Comparison of ENCODE assay signal across 20 cellular contexts in genomic region chr19:7900401-7900870, GRCh38. TPM values are rescaled to one million over a fixed set of nuclear protein-coding genes. Genes with fewer than 3 reads are reported as not detected.
DNase-seq lines count a peak whose midpoint lies in the region; ATAC-seq, FAIRE-seq and TF ChIP-seq lines count a peak whose summit lies in the region.
"Had no signal": no experiment of that assay in that cellular context is flagged by ENCODE, and none has a peak within 500 bp of the region (broad histone marks: within the 10 kb centered on the region; RNA-seq: fewer than 3 reads in every experiment).

No MANE protein-coding gene starts in this region.

- no peak for TF ChIP-seq RAD21 in HepG2 (CRISPR knock-in tag; IDR thresholded peaks at IDR 0.05)

- H2BK120ac ChIP-seq in neuronal stem cell (ENCODE audit: low read depth, low read length), result peak overlapping the region; percentile 17

- peaks cover 50% of the 10 kb centered on the region for H3K4me1 ChIP-seq in HepG2 (ENCODE audit: insufficient read depth, low read length)
- H3K4me1 ChIP-seq in right lobe of liver, result peaks cover 0 to 31% (median 11%) of the 10 kb centered on the region in 4 donors
- peaks cover 7 to 36% of the 10 kb centered on the region in 2 donors for H3K4me1 ChIP-seq in esophagus (ENCODE audit: control insufficient read depth in 2 of 2, insufficient read depth in 2 of 2, low read length in 1 of 2)
- H3K4me1 ChIP-seq in neuronal stem cell (ENCODE audit: control insufficient read depth in 2 of 2, insufficient read depth in 1 of 2, low read depth in 1 of 2, low read length in 2 of 2), result peaks cover 13% of the 10 kb centered on the region in 2 donors
- H3K4me1 ChIP-seq in upper lobe of right lung, result peaks cover 18% of the 10 kb centered on the region
- H3K4me1 ChIP-seq: SJCRH30 had no signal

- peak overlapping the region; percentile 39 for H2BK5ac ChIP-seq in neuronal stem cell (ENCODE audit: low read length)

- H3K9me3 ChIP-seq in HepG2 (ENCODE audit: low read length), result no peaks in the 10 kb centered on the region
- no peaks in the 10 kb centered on the region for H3K9me3 ChIP-seq in right lobe of liver
- H3K9me3 ChIP-seq in esophagus (ENCODE audit: control insufficient read depth in 2 of 2, insufficient read depth in 1 of 2, low read depth in 1 of 2, low read length in 1 of 2), result peaks cover 0 to 1% of the 10 kb centered on the region in 2 donors
- no peaks in the 10 kb centered on the region for H3K9me3 ChIP-seq in neuronal stem cell (replicated peaks in 1 of 2; ENCODE audit: control insufficient read depth in 2 of 2, insufficient read depth in 1 of 2, low read depth in 1 of 2, low read length in 2 of 2)
- H3K9me3 ChIP-seq in upper lobe of right lung, result no peaks in the 10 kb centered on the region
- no peaks in the 10 kb centered on the region for H3K9me3 ChIP-seq in T-helper 17 cell (ENCODE audit: control insufficient read depth, low read length, poor library complexity, severe bottlenecking)
- H3K9me3 ChIP-seq: A549, Caco-2, SJCRH30 had no signal

- H3K4me1 Mint-ChIP-seq in T-helper 17 cell, result peaks cover 14% of the 10 kb centered on the region

- peak overlapping the region; percentile 63 for H2AK5ac ChIP-seq in neuronal stem cell (ENCODE audit: low read depth, low read length)

- H4K20me1 ChIP-seq in HepG2 (ENCODE audit: insufficient read depth, low read length), result peaks cover 9% of the 10 kb centered on the region; the same call in 1 of the 2 replicates

- no TSS peak for BruUV-seq in HepG2 (replicated peaks; lab: Mats Ljungman, UMichigan)

- H3K36me3 ChIP-seq in HepG2 (replicated peaks in 1 of 2; ENCODE audit: control insufficient read depth in 1 of 2, insufficient read depth in 2 of 2, low read length in 2 of 2) (peaks cover 9 to 16% of the 10 kb centered on the region in 2 experiments; a peak in 2 of 5 replicates), right lobe of liver (no peaks in the 10 kb centered on the region), esophagus (ENCODE audit: control insufficient read depth in 2 of 2, insufficient read depth in 2 of 2, low read length in 1 of 2) (peaks cover 0 to 3% of the 10 kb centered on the region in 2 donors), neuronal stem cell (replicated peaks in 1 of 2; ENCODE audit: control insufficient read depth in 2 of 2, insufficient read depth in 2 of 2, low read length in 2 of 2) (peaks cover 0 to 3% of the 10 kb centered on the region in 2 donors), upper lobe of right lung (no peaks in the 10 kb centered on the region), brain microvascular endothelial cell (replicated peaks) (peaks cover 13% of the 10 kb centered on the region)
- H3K36me3 ChIP-seq: SJCRH30 had no signal

- H3K23ac ChIP-seq in neuronal stem cell (ENCODE audit: low read depth, low read length, poor library complexity), result no peak overlapping the region

- no peaks in the 10 kb centered on the region; a peak in 1 of 5 replicates for H3K27me3 ChIP-seq in HepG2 (ENCODE audit: control insufficient read depth in 1 of 2, insufficient read depth in 2 of 2, low read length in 2 of 2)
- H3K27me3 ChIP-seq in right lobe of liver, result no peaks in the 10 kb centered on the region
- H3K27me3 ChIP-seq in esophagus (ENCODE audit: control insufficient read depth in 1 of 2, insufficient read depth in 2 of 2, low read length in 2 of 2), result no peaks in the 10 kb centered on the region
- peaks cover 0 to 4% (median 0%) of the 10 kb centered on the region in 3 experiments for H3K27me3 ChIP-seq in neuronal stem cell (ENCODE audit: control insufficient read depth in 3 of 3, insufficient read depth in 3 of 3, low read depth in 1 of 3, low read length in 3 of 3)
- H3K27me3 ChIP-seq in upper lobe of right lung, result no peaks in the 10 kb centered on the region
- no peaks in the 10 kb centered on the region for H3K27me3 ChIP-seq in brain microvascular endothelial cell (replicated peaks)
- H3K27me3 ChIP-seq: SJCRH30 had no signal

- H3K4me2 ChIP-seq in HepG2 (ENCODE audit: low read depth, low read length), result no peak overlapping the region
- no peak overlapping the region for H3K4me2 ChIP-seq in neuronal stem cell (ENCODE audit: insufficient read depth, low read length, poor library complexity, severe bottlenecking)
- H3K4me2 ChIP-seq: A549, GM23338 had no signal

- H2BK15ac ChIP-seq in neuronal stem cell (ENCODE audit: low read length), result peak overlapping the region; percentile 75

- peaks cover 20% of the 10 kb centered on the region for H3K79me2 ChIP-seq in HepG2 (ENCODE audit: insufficient read depth, low read length)

- no peak overlapping the region for H3K9ac ChIP-seq in HepG2 (ENCODE audit: insufficient read depth, low read depth, low read length)
- H3K9ac ChIP-seq in neuronal stem cell (ENCODE audit: low read depth, low read length, poor library complexity), result no peak overlapping the region

- POLR2A ChIA-PET in HepG2 (lab: Yijun Ruan, JAX), result interaction anchor here (4.7 to 4.9 kb wide), 3 partner anchors 11 to 31 kb away, joined by 52 to 83 read pairs (median 75); partner anchors contain the start of genes LRRC8E and SNAPC2

- no peak overlapping the region for H3K27ac ChIP-seq in HepG2 (ENCODE audit: extremely low read length, insufficient read depth, low read length)
- no peak overlapping the region for H3K27ac ChIP-seq in right lobe of liver
- peak overlapping the region; percentile 50 to 90 for H3K27ac ChIP-seq in esophagus (ENCODE audit: low read depth in 2 of 2, low read length in 1 of 2)
- H3K27ac ChIP-seq in neuronal stem cell (replicated peaks; ENCODE audit: low read length), result no peak overlapping the region
- H3K27ac ChIP-seq in upper lobe of right lung, result no peak overlapping the region
- H3K27ac ChIP-seq in brain microvascular endothelial cell, result no peak overlapping the region
- H3K27ac ChIP-seq: A549, SJCRH30 had no signal

- TF ChIP-seq POLR2A in HepG2 (IDR thresholded peaks at IDR 0.05; ENCODE audit: insufficient read depth in 1 of 2, low read depth in 2 of 2, low read length in 2 of 2) (no peak), right lobe of liver (IDR thresholded peaks at IDR 0.05) (no peak)

- intact Hi-C loops in HepG2 (cut with micrococcal nuclease; ENCODE audit: unreplicated experiment), result no loop called here
- intact Hi-C loops in right lobe of liver (cut with DNase I), result loop anchor here in 1 of 2 donors (10.0 kb wide), 1 partner anchor 46 kb away; no protein-coding TSS in a partner anchor
- intact Hi-C loops in upper lobe of right lung (cut with DNase I), result no loop called here

- H2AFZ ChIP-seq in HepG2 (ENCODE audit: low read length), result no peak overlapping the region
- no peak overlapping the region for H2AFZ ChIP-seq in neuronal stem cell (ENCODE audit: low read length)
- H2AFZ ChIP-seq: GM23338 had no signal

- CTCF ChIA-PET in HepG2 (lab: Yijun Ruan, JAX; ENCODE audit: low intra/inter-chr PET ratio, low total read pairs), result no interaction called here

- no peak overlapping the region for H3K27ac Mint-ChIP-seq in T-helper 17 cell
- H3K27ac Mint-ChIP-seq: CD4-positive, alpha-beta T cell; GM23338 had no signal

- peak overlapping the region; percentile 41 for H2BK12ac ChIP-seq in neuronal stem cell (ENCODE audit: low read length)

- 94% methylated on average over 20 of the region's 21 CpGs for WGBS in HepG2 (ENCODE audit: low lambda C conversion rate)
- 100% methylated on average over 2 of the region's 21 CpGs for WGBS in right lobe of liver (ENCODE audit: insufficient coverage, low coverage, low lambda C conversion rate, missing lambda C conversion rate)
- WGBS in esophagus, 2 donors, result 52 to 80% methylated on average over 21 of the region's 21 CpGs
- WGBS in neuronal stem cell (ENCODE audit: extremely low coverage in 2 of 2, insufficient read length in 2 of 2, insufficient replicate concordance in 1 of 2), 2 donors, result no CpG with 5 or more reads among the region's 21 CpGs

- H3K4me3 Mint-ChIP-seq in T-helper 17 cell, result no peak overlapping the region
- H3K4me3 Mint-ChIP-seq: CD4-positive, alpha-beta T cell; GM23338 had no signal

- in situ Hi-C loops in HepG2 (cut with HindIII; ENCODE audit: extremely low pct_ligation_motif_present, low pct_unique_long_range_greater_than_20kb), result no loop called here
- in situ Hi-C loops in brain microvascular endothelial cell (cut with HindIII; ENCODE audit: low pct_ligation_motif_present, low sequenced_read_pairs), result no loop called here

- H3K79me1 ChIP-seq in neuronal stem cell (ENCODE audit: low read depth, low read length), result peaks cover 8% of the 10 kb centered on the region

- no peak overlapping the region for H3K4me3 ChIP-seq in HepG2 (replicated peaks in 1 of 3; ENCODE audit: insufficient read depth in 1 of 3, low read depth in 2 of 3, low read length in 3 of 3)
- no peak overlapping the region for H3K4me3 ChIP-seq in right lobe of liver
- H3K4me3 ChIP-seq in esophagus (ENCODE audit: low read depth in 1 of 2, low read length in 2 of 2), result no peak overlapping the region
- no peak overlapping the region for H3K4me3 ChIP-seq in neuronal stem cell (ENCODE audit: low read length in 2 of 2)
- H3K4me3 ChIP-seq in upper lobe of right lung, result no peak overlapping the region
- no peak overlapping the region for H3K4me3 ChIP-seq in brain microvascular endothelial cell (ENCODE audit: low read depth, low read length)
- H3K4me3 ChIP-seq: A549, GM23338, SJCRH30 had no signal

- H3K36me3 Mint-ChIP-seq in T-helper 17 cell (ENCODE audit: low read depth), result no peaks in the 10 kb centered on the region

- H3K27me3 Mint-ChIP-seq in T-helper 17 cell, result peaks cover 3% of the 10 kb centered on the region

- no peak overlapping the region for H3K4ac ChIP-seq in neuronal stem cell (ENCODE audit: low read length)

- H3K14ac ChIP-seq in neuronal stem cell (ENCODE audit: low read length), result no peak overlapping the region

- TF ChIP-seq CTCF in HepG2 (CRISPR knock-in tag; IDR thresholded peaks at IDR 0.05), result no peak
- TF ChIP-seq CTCF in right lobe of liver (IDR thresholded peaks at IDR 0.05), result no peak
- no peak for TF ChIP-seq CTCF in upper lobe of right lung (IDR thresholded peaks at IDR 0.05)
- TF ChIP-seq CTCF in brain microvascular endothelial cell (IDR thresholded peaks at IDR 0.05; ENCODE audit: low read depth, low read length, missing control alignments), result no peak

- ATAC-seq in HepG2, result no peak
- no peak for ATAC-seq in right lobe of liver
- no peak for ATAC-seq in upper lobe of right lung
- ATAC-seq in T-helper 17 cell, result no peak
- ATAC-seq in GM18858 (IDR thresholded peaks at IDR 0.05; ENCODE audit: unreplicated experiment), result no peak
- ATAC-seq: A549, GM23338 had no signal

- H4K91ac ChIP-seq in neuronal stem cell (ENCODE audit: low read depth, low read length, poor library complexity), result no peak overlapping the region

- DNase-seq in HepG2 (ENCODE audit: low spot score) (no peak), right lobe of liver (no peak), neuronal stem cell (ENCODE audit: low spot score) (no peak), upper lobe of right lung (no peak), brain microvascular endothelial cell (no peak), T-helper 17 cell (no peak)
- DNase-seq: Caco-2; CD4-positive, alpha-beta T cell; MV-4-11; NCI-H1694 treated with DMSO at 0.1 percent for 48 hours; NCI-H2107; NCI-H2227 treated with DMSO at 0.1 percent for 48 hours; NCI-H510A treated with DMSO at 0.1 percent for 48 hours; NCI-H774; SJCRH30 had no signal

- no peak for FAIRE-seq in HepG2 (lab: Jason Lieb, UNC)
- FAIRE-seq: A549, G401.6 had no signal

- peak overlapping the region; percentile 38 for H3K18ac ChIP-seq in neuronal stem cell (ENCODE audit: low read length)

- TF ChIP-seq EP300 in HepG2 (IDR thresholded peaks at IDR 0.05; ENCODE audit: low read depth in 2 of 2, low read length in 2 of 2) (no peak), HepG2 (CRISPR knock-in tag; IDR thresholded peaks at IDR 0.05; ENCODE audit: borderline replicate concordance) (no peak)

- H4K8ac ChIP-seq in neuronal stem cell (ENCODE audit: low read depth, low read length), result no peak overlapping the region

RNA-seq across cellular contexts. Expression of gene MAP2K7, which starts 3.2 kb away (rescaled TPM):
- total RNA-seq in HepG2 (2016; rRNA removed; fragmentation: Illumina TruSeq; extraction: Trizol) (8.7 and 10.8 TPM in 2 replicates), right lobe of liver (10 to 100 TPM in 5 of 6 experiments, 1 to 10 TPM in 1; 9.7 to 22.1 (median 15.6) TPM), upper lobe of right lung (36.4 TPM), T-helper 17 cell (100 to 1,000 TPM; 104 to 107 TPM)
- total RNA-seq in HepG2 (2016; cell fraction: cytosol; rRNA removed; fragmentation: Illumina TruSeq; extraction: Trizol; ENCODE audit: low read depth), result 3.9 and 4.1 TPM in 2 replicates
- total RNA-seq in HepG2 (2016; cell fraction: insoluble cytoplasmic fraction; rRNA removed; fragmentation: Illumina TruSeq; extraction: Trizol), result 7.6 and 11.7 TPM in 2 replicates
- 11.5 and 13.1 TPM in 2 replicates for total RNA-seq in HepG2 (2016; cell fraction: membrane; rRNA removed; fragmentation: Illumina TruSeq; extraction: Trizol)
- 8.3 and 8.5 TPM in 2 replicates for total RNA-seq in HepG2 (2016; cell fraction: nucleus; rRNA removed; fragmentation: Illumina TruSeq; extraction: Trizol)
- polyA plus RNA-seq in HepG2 (2011; rRNA removed) (9.0 and 14.8 TPM in 2 replicates), esophagus (10 to 100 TPM; 12.8 to 35.1 TPM)
- 8.8 and 11.2 TPM in 2 replicates for polyA plus RNA-seq in HepG2 (2011; cell fraction: cytosol; rRNA removed)
- 42.0 and 50.6 TPM in 2 replicates for polyA plus RNA-seq in HepG2 (2011; cell fraction: nucleus; rRNA removed)
- polyA plus RNA-seq in HepG2 (2012), result 17.3 and 19.9 TPM in 2 replicates
- 3.9 and 4.4 TPM in 2 replicates for polyA plus RNA-seq in HepG2 (2016; cell fraction: cytosol; fragmentation: Illumina TruSeq; extraction: Trizol; ENCODE audit: low read depth)
- polyA plus RNA-seq in HepG2 (2016; cell fraction: insoluble cytoplasmic fraction; fragmentation: Illumina TruSeq; extraction: Trizol; ENCODE audit: low read depth), result 10.5 and 15.1 TPM in 2 replicates
- 8.5 and 10.6 TPM in 2 replicates for polyA plus RNA-seq in HepG2 (2016; cell fraction: membrane; fragmentation: Illumina TruSeq; extraction: Trizol; ENCODE audit: low read depth)
- polyA plus RNA-seq in HepG2 (2016; cell fraction: nucleus; fragmentation: Illumina TruSeq; extraction: Trizol; ENCODE audit: insufficient read depth, low read depth), result 25.7 and 31.5 TPM in 2 replicates
- 17.6 and 23.5 TPM in 2 replicates for polyA minus RNA-seq in HepG2 (2011; rRNA and poly(A)+ RNA removed; ENCODE audit: low replicate concordance)
- 10.0 and 13.0 TPM in 2 replicates for polyA minus RNA-seq in HepG2 (2011; cell fraction: cytosol; rRNA and poly(A)+ RNA removed)
- 11.2 and 11.7 TPM in 2 replicates for polyA minus RNA-seq in HepG2 (2011; cell fraction: nucleus; rRNA and poly(A)+ RNA removed)
- polyA plus RNA-seq in neuronal stem cell (2013, experiment 1 of 2), result 32.5 TPM
- polyA plus RNA-seq in neuronal stem cell (2013, experiment 2 of 2), result 32.3 TPM

RNA-seq across cellular contexts. Expression of gene LRRC8E, which starts 12.1 kb away (rescaled TPM):
- total RNA-seq in HepG2 (2016; rRNA removed; fragmentation: Illumina TruSeq; extraction: Trizol) (4.0 and 8.0 TPM in 2 replicates), right lobe of liver (1 to 10 TPM; 1.5 to 9.6 (median 3.5) TPM), upper lobe of right lung (11.0 TPM), T-helper 17 cell (not detected)
- total RNA-seq in HepG2 (2016; cell fraction: cytosol; rRNA removed; fragmentation: Illumina TruSeq; extraction: Trizol; ENCODE audit: low read depth), result 0.97 and 1.0 TPM in 2 replicates
- total RNA-seq in HepG2 (2016; cell fraction: insoluble cytoplasmic fraction; rRNA removed; fragmentation: Illumina TruSeq; extraction: Trizol), result 4.0 and 9.1 TPM in 2 replicates
- 2.2 and 3.4 TPM in 2 replicates for total RNA-seq in HepG2 (2016; cell fraction: membrane; rRNA removed; fragmentation: Illumina TruSeq; extraction: Trizol)
- 7.5 and 8.2 TPM in 2 replicates for total RNA-seq in HepG2 (2016; cell fraction: nucleus; rRNA removed; fragmentation: Illumina TruSeq; extraction: Trizol)
- polyA plus RNA-seq in HepG2 (2011; rRNA removed) (10.3 and 14.6 TPM in 2 replicates), esophagus (1 to 10 TPM; 3.3 to 4.7 TPM)
- polyA plus RNA-seq in HepG2 (2011; cell fraction: cytosol; rRNA removed), result 6.6 and 7.8 TPM in 2 replicates
- 7.6 and 8.4 TPM in 2 replicates for polyA plus RNA-seq in HepG2 (2011; cell fraction: nucleus; rRNA removed)
- polyA plus RNA-seq in HepG2 (2012), result 10.1 and 12.0 TPM in 2 replicates
- polyA plus RNA-seq in HepG2 (2016; cell fraction: cytosol; fragmentation: Illumina TruSeq; extraction: Trizol; ENCODE audit: low read depth), result 0.41 and 0.42 TPM in 2 replicates
- 2.8 and 3.6 TPM in 2 replicates for polyA plus RNA-seq in HepG2 (2016; cell fraction: insoluble cytoplasmic fraction; fragmentation: Illumina TruSeq; extraction: Trizol; ENCODE audit: low read depth)
- polyA plus RNA-seq in HepG2 (2016; cell fraction: membrane; fragmentation: Illumina TruSeq; extraction: Trizol; ENCODE audit: low read depth), result 0.65 and 1.00 TPM in 2 replicates
- polyA plus RNA-seq in HepG2 (2016; cell fraction: nucleus; fragmentation: Illumina TruSeq; extraction: Trizol; ENCODE audit: insufficient read depth, low read depth), result 8.0 and 10.3 TPM in 2 replicates
- 13.5 and 26.2 TPM in 2 replicates for polyA minus RNA-seq in HepG2 (2011; rRNA and poly(A)+ RNA removed; ENCODE audit: low replicate concordance)
- polyA minus RNA-seq in HepG2 (2011; cell fraction: cytosol; rRNA and poly(A)+ RNA removed), result 10.5 and 13.4 TPM in 2 replicates
- 5.5 and 7.0 TPM in 2 replicates for polyA minus RNA-seq in HepG2 (2011; cell fraction: nucleus; rRNA and poly(A)+ RNA removed)
- 0.17 TPM for polyA plus RNA-seq in neuronal stem cell (2013, experiment 1 of 2)
- 0.24 TPM for polyA plus RNA-seq in neuronal stem cell (2013, experiment 2 of 2)
- total RNA-seq: CD4-positive, alpha-beta T cell had no signal

RNA-seq across cellular contexts. Expression of gene TGFBR3L, which starts 14.2 kb away (rescaled TPM):
- total RNA-seq in HepG2 (2016; rRNA removed; fragmentation: Illumina TruSeq; extraction: Trizol) (0.83 and 1.0 TPM in 2 replicates), right lobe of liver (1 to 10 TPM in 3 of 6 experiments, under 1 TPM in 3; 0.42 to 2.9 (median 1.3) TPM), upper lobe of right lung (1.2 TPM), T-helper 17 cell (1 to 10 TPM; 1.4 to 1.7 TPM)
- total RNA-seq in HepG2 (2016; cell fraction: cytosol; rRNA removed; fragmentation: Illumina TruSeq; extraction: Trizol; ENCODE audit: low read depth), result 3.2 and 3.7 TPM in 2 replicates
- total RNA-seq in HepG2 (2016; cell fraction: insoluble cytoplasmic fraction; rRNA removed; fragmentation: Illumina TruSeq; extraction: Trizol), result 0.56 and 1.1 TPM in 2 replicates
- total RNA-seq in HepG2 (2016; cell fraction: membrane; rRNA removed; fragmentation: Illumina TruSeq; extraction: Trizol), result 1.6 and 2.1 TPM in 2 replicates
- total RNA-seq in HepG2 (2016; cell fraction: nucleus; rRNA removed; fragmentation: Illumina TruSeq; extraction: Trizol), result 0.81 TPM in 1 of 2 replicates, not detected in the other
- polyA plus RNA-seq in HepG2 (2011; rRNA removed) (0.14 and 0.20 TPM in 2 replicates), esophagus (under 1 TPM in 1 of 2 donors, not detected in 1; 0.08 TPM)
- 0.25 and 0.55 TPM in 2 replicates for polyA plus RNA-seq in HepG2 (2011; cell fraction: cytosol; rRNA removed)
- polyA plus RNA-seq in HepG2 (2011; cell fraction: nucleus; rRNA removed), result 1.0 and 1.6 TPM in 2 replicates
- polyA plus RNA-seq in HepG2 (2012), result 0.25 and 0.69 TPM in 2 replicates
- 7.2 and 8.1 TPM in 2 replicates for polyA plus RNA-seq in HepG2 (2016; cell fraction: cytosol; fragmentation: Illumina TruSeq; extraction: Trizol; ENCODE audit: low read depth)
- 0.49 and 1.4 TPM in 2 replicates for polyA plus RNA-seq in HepG2 (2016; cell fraction: insoluble cytoplasmic fraction; fragmentation: Illumina TruSeq; extraction: Trizol; ENCODE audit: low read depth)
- polyA plus RNA-seq in HepG2 (2016; cell fraction: membrane; fragmentation: Illumina TruSeq; extraction: Trizol; ENCODE audit: low read depth), result 4.1 and 4.2 TPM in 2 replicates
- polyA plus RNA-seq in HepG2 (2016; cell fraction: nucleus; fragmentation: Illumina TruSeq; extraction: Trizol; ENCODE audit: insufficient read depth, low read depth), result 0.90 and 1.3 TPM in 2 replicates
- 0.30 and 1.5 TPM in 2 replicates for polyA minus RNA-seq in HepG2 (2011; rRNA and poly(A)+ RNA removed; ENCODE audit: low replicate concordance)
- polyA minus RNA-seq in HepG2 (2011; cell fraction: cytosol; rRNA and poly(A)+ RNA removed), result not detected in 2 replicates
- not detected in 2 replicates for polyA minus RNA-seq in HepG2 (2011; cell fraction: nucleus; rRNA and poly(A)+ RNA removed)
- polyA plus RNA-seq in neuronal stem cell (2013, experiment 1 of 2), result 1.3 TPM
- polyA plus RNA-seq in neuronal stem cell (2013, experiment 2 of 2), result 1.9 TPM
- total RNA-seq: SJCRH30 had no signal

RNA-seq across cellular contexts. Expression of gene SNAPC2, which starts 19.7 kb away (rescaled TPM):
- total RNA-seq in HepG2 (2016; rRNA removed; fragmentation: Illumina TruSeq; extraction: Trizol) (9.5 and 10.2 TPM in 2 replicates), right lobe of liver (1 to 10 TPM; 3.5 to 7.8 (median 5.2) TPM), upper lobe of right lung (28.9 TPM), T-helper 17 cell (10 to 100 TPM; 12.6 to 16.0 TPM)
- 3.3 and 4.0 TPM in 2 replicates for total RNA-seq in HepG2 (2016; cell fraction: cytosol; rRNA removed; fragmentation: Illumina TruSeq; extraction: Trizol; ENCODE audit: low read depth)
- 8.2 and 10.9 TPM in 2 replicates for total RNA-seq in HepG2 (2016; cell fraction: insoluble cytoplasmic fraction; rRNA removed; fragmentation: Illumina TruSeq; extraction: Trizol)
- 6.9 and 7.4 TPM in 2 replicates for total RNA-seq in HepG2 (2016; cell fraction: membrane; rRNA removed; fragmentation: Illumina TruSeq; extraction: Trizol)
- 3.7 and 5.2 TPM in 2 replicates for total RNA-seq in HepG2 (2016; cell fraction: nucleus; rRNA removed; fragmentation: Illumina TruSeq; extraction: Trizol)
- polyA plus RNA-seq in HepG2 (2011; rRNA removed) (12.7 and 14.9 TPM in 2 replicates), esophagus (10 to 100 TPM in 1 of 2 donors, 1 to 10 TPM in 1; 5.6 to 11.3 TPM)
- 8.4 and 15.7 TPM in 2 replicates for polyA plus RNA-seq in HepG2 (2011; cell fraction: cytosol; rRNA removed)
- 12.8 and 13.8 TPM in 2 replicates for polyA plus RNA-seq in HepG2 (2011; cell fraction: nucleus; rRNA removed)
- 11.7 and 16.4 TPM in 2 replicates for polyA plus RNA-seq in HepG2 (2012)
- polyA plus RNA-seq in HepG2 (2016; cell fraction: cytosol; fragmentation: Illumina TruSeq; extraction: Trizol; ENCODE audit: low read depth), result 3.7 and 4.1 TPM in 2 replicates
- polyA plus RNA-seq in HepG2 (2016; cell fraction: insoluble cytoplasmic fraction; fragmentation: Illumina TruSeq; extraction: Trizol; ENCODE audit: low read depth), result 11.2 and 15.9 TPM in 2 replicates
- 6.9 and 8.4 TPM in 2 replicates for polyA plus RNA-seq in HepG2 (2016; cell fraction: membrane; fragmentation: Illumina TruSeq; extraction: Trizol; ENCODE audit: low read depth)
- 13.1 and 13.7 TPM in 2 replicates for polyA plus RNA-seq in HepG2 (2016; cell fraction: nucleus; fragmentation: Illumina TruSeq; extraction: Trizol; ENCODE audit: insufficient read depth, low read depth)
- 8.5 and 12.6 TPM in 2 replicates for polyA minus RNA-seq in HepG2 (2011; rRNA and poly(A)+ RNA removed; ENCODE audit: low replicate concordance)
- polyA minus RNA-seq in HepG2 (2011; cell fraction: cytosol; rRNA and poly(A)+ RNA removed), result 7.2 and 7.8 TPM in 2 replicates
- polyA minus RNA-seq in HepG2 (2011; cell fraction: nucleus; rRNA and poly(A)+ RNA removed), result 1.7 and 4.4 TPM in 2 replicates
- 35.6 TPM for polyA plus RNA-seq in neuronal stem cell (2013, experiment 1 of 2)
- 32.9 TPM for polyA plus RNA-seq in neuronal stem cell (2013, experiment 2 of 2)

RNA-seq across cellular contexts. Expression of gene CTXN1, which starts 25.5 kb away (rescaled TPM):
- total RNA-seq in HepG2 (2016; rRNA removed; fragmentation: Illumina TruSeq; extraction: Trizol), result 0.11 and 0.36 TPM in 2 replicates
- total RNA-seq in HepG2 (2016; cell fraction: cytosol; rRNA removed; fragmentation: Illumina TruSeq; extraction: Trizol; ENCODE audit: low read depth), result 0.35 and 0.71 TPM in 2 replicates
- total RNA-seq in HepG2 (2016; cell fraction: insoluble cytoplasmic fraction; rRNA removed; fragmentation: Illumina TruSeq; extraction: Trizol), result 0.15 and 0.26 TPM in 2 replicates
- total RNA-seq in HepG2 (2016; cell fraction: membrane; rRNA removed; fragmentation: Illumina TruSeq; extraction: Trizol), result 0.71 and 0.83 TPM in 2 replicates
- not detected in 2 replicates for total RNA-seq in HepG2 (2016; cell fraction: nucleus; rRNA removed; fragmentation: Illumina TruSeq; extraction: Trizol)
- polyA plus RNA-seq in HepG2 (2011; rRNA removed), result 0.12 TPM in 1 of 2 replicates, not detected in the other
- 0.09 and 0.27 TPM in 2 replicates for polyA plus RNA-seq in HepG2 (2011; cell fraction: cytosol; rRNA removed)
- 0.13 and 0.17 TPM in 2 replicates for polyA plus RNA-seq in HepG2 (2011; cell fraction: nucleus; rRNA removed)
- not detected in 2 replicates for polyA plus RNA-seq in HepG2 (2012)
- polyA plus RNA-seq in HepG2 (2016; cell fraction: cytosol; fragmentation: Illumina TruSeq; extraction: Trizol; ENCODE audit: low read depth), result 4.0 and 4.4 TPM in 2 replicates
- 1.2 and 1.6 TPM in 2 replicates for polyA plus RNA-seq in HepG2 (2016; cell fraction: insoluble cytoplasmic fraction; fragmentation: Illumina TruSeq; extraction: Trizol; ENCODE audit: low read depth)
- polyA plus RNA-seq in HepG2 (2016; cell fraction: membrane; fragmentation: Illumina TruSeq; extraction: Trizol; ENCODE audit: low read depth), result 3.9 and 4.4 TPM in 2 replicates
- 0.75 and 1.4 TPM in 2 replicates for polyA plus RNA-seq in HepG2 (2016; cell fraction: nucleus; fragmentation: Illumina TruSeq; extraction: Trizol; ENCODE audit: insufficient read depth, low read depth)
- 0.12 and 1.4 TPM in 2 replicates for polyA minus RNA-seq in HepG2 (2011; rRNA and poly(A)+ RNA removed; ENCODE audit: low replicate concordance)
- polyA minus RNA-seq in HepG2 (2011; cell fraction: cytosol; rRNA and poly(A)+ RNA removed), result 0.62 TPM in 1 of 2 replicates, not detected in the other
- polyA minus RNA-seq in HepG2 (2011; cell fraction: nucleus; rRNA and poly(A)+ RNA removed), result 0.39 TPM in 1 of 2 replicates, not detected in the other
- under 1 TPM in 2 of 6 experiments, not detected in 4; 0.18 to 0.49 TPM for total RNA-seq in right lobe of liver
- polyA plus RNA-seq in esophagus, result 1 to 10 TPM; 1.4 to 3.0 TPM
- polyA plus RNA-seq in neuronal stem cell (2013, experiment 1 of 2), result 136 TPM
- polyA plus RNA-seq in neuronal stem cell (2013, experiment 2 of 2), result 129 TPM
- 1.2 TPM for total RNA-seq in upper lobe of right lung
- total RNA-seq in T-helper 17 cell, result not detected
- total RNA-seq: CD4-positive, alpha-beta T cell had no signal

Comparison
In these comparisons a context has a peak if more than half of its experiments do, and no peak if none do; other contexts are left out.
1. H3K27ac ChIP-seq: peak in esophagus (2 of 2); none in HepG2 (single experiment), right lobe of liver (0 of 3), neuronal stem cell (single experiment), upper lobe of right lung (single experiment) and brain microvascular endothelial cell (single experiment).